In the genomic region with DNA sequence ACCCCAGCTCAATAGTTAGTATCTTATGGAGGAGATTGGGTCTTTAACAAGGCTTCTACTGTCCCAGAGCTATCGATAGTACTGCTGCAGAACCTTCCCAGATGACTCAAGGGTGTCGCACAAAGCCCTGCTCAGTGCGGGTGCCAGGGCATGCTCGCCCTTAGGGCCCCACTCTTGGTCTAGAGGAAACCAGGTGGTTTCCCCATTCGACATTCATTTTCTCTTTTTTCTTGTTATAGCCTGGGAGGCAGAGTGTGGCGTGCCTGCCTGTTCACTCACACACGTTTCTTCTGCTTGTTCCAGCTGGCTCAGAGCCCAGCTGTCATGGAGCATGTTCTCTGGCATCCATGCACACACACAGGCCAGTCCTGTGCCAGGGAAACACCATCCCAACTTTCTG, we compare ENCODE assay signal across 7 cellular contexts.
DNase-seq lines count a peak whose midpoint lies in the region; ATAC-seq and TF ChIP-seq lines count a peak whose summit lies in the region.

No MANE protein-coding gene starts in this region.

- no peaks in the 10 kb centered on the region for H3K27me3 Mint-ChIP-seq in T-helper 2 cell treated with Interferon-gamma antibody and Interleukin-4, amounts not matched to agents 5 μg/mL and 100 μg/mL, for 36 hours (ENCODE audit: low read depth)
- peaks cover 2% of the 10 kb centered on the region for H3K27me3 Mint-ChIP-seq in glutamatergic neuron (ENCODE audit: unreplicated experiment)

- no peak for TF ChIP-seq CTCF in glutamatergic neuron (IDR thresholded peaks at IDR 0.05; ENCODE audit: partially characterized antibody, unreplicated experiment)

- H3K4me3 Mint-ChIP-seq in T-helper 2 cell treated with Interferon-gamma antibody and Interleukin-4, amounts not matched to agents 5 μg/mL and 100 μg/mL, for 36 hours = no peak overlapping the region
- H3K4me3 Mint-ChIP-seq in glutamatergic neuron (ENCODE audit: unreplicated experiment) = no peak overlapping the region

- no peaks in the 10 kb centered on the region for H3K9me3 Mint-ChIP-seq in T-helper 2 cell treated with Interferon-gamma antibody and Interleukin-4, amounts not matched to agents 5 μg/mL and 100 μg/mL, for 36 hours
- H3K9me3 Mint-ChIP-seq in glutamatergic neuron (ENCODE audit: unreplicated experiment) = no peaks in the 10 kb centered on the region

- H3K4me1 Mint-ChIP-seq in T-helper 2 cell treated with Interferon-gamma antibody and Interleukin-4, amounts not matched to agents 5 μg/mL and 100 μg/mL, for 36 hours (ENCODE audit: low read depth) = peaks cover 15% of the 10 kb centered on the region
- H3K4me1 Mint-ChIP-seq in glutamatergic neuron (ENCODE audit: low read depth, unreplicated experiment) = no peaks in the 10 kb centered on the region

- ATAC-seq in GM19035 (IDR thresholded peaks at IDR 0.05; ENCODE audit: unreplicated experiment) (peak; percentile 85), HG02870 (IDR thresholded peaks at IDR 0.05; ENCODE audit: unreplicated experiment) (peak; percentile 65)

- H3K27ac Mint-ChIP-seq in T-helper 2 cell treated with Interferon-gamma antibody and Interleukin-4, amounts not matched to agents 5 μg/mL and 100 μg/mL, for 36 hours = peak overlapping the region; percentile 11
- no peak overlapping the region for H3K27ac Mint-ChIP-seq in glutamatergic neuron (ENCODE audit: unreplicated experiment)

- peak; percentile 33 for DNase-seq in T-helper 2 cell treated with Interferon-gamma antibody and Interleukin-4, amounts not matched to agents 5 μg/mL and 100 μg/mL, for 36 hours (ENCODE audit: low spot score)
- DNase-seq in stimulated activated CD4-positive, alpha-beta T cell treated with anti-CD3 and anti-CD28 coated beads, Interleukin-12 subunit alpha, Interleukin-12 subunit beta, amount 100 ng/mL, for 48 hours (ENCODE audit: low read depth in 2 of 3, low spot score in 1 of 3) = peak in 2 of 3 donors; percentile 48 to 63
- DNase-seq in mucosa of gallbladder (ENCODE audit: low spot score) (no peak), glutamatergic neuron (no peak), NCI-H2107 (lab: John Stamatoyannopoulos, UW) (no peak)

- no peaks in the 10 kb centered on the region for H3K36me3 Mint-ChIP-seq in T-helper 2 cell treated with Interferon-gamma antibody and Interleukin-4, amounts not matched to agents 5 μg/mL and 100 μg/mL, for 36 hours (ENCODE audit: low read depth)
- no peaks in the 10 kb centered on the region for H3K36me3 Mint-ChIP-seq in glutamatergic neuron (ENCODE audit: unreplicated experiment)

Comparison
In these comparisons a context has a peak if more than half of its experiments do, and no peak if none do; other contexts are left out.
1. DNase-seq: peak in T-helper 2 cell treated with Interferon-gamma antibody and Interleukin-4, amounts not matched to agents 5 μg/mL and 100 μg/mL, for 36 hours (single experiment) and stimulated activated CD4-positive, alpha-beta T cell treated with anti-CD3 and anti-CD28 coated beads, Interleukin-12 subunit alpha, Interleukin-12 subunit beta, amount 100 ng/mL, for 48 hours (2 of 3); none in mucosa of gallbladder (single experiment), glutamatergic neuron (single experiment) and NCI-H2107 (single experiment).